Comparison of ENCODE assay signal across 9 cellular contexts in genomic region chr17:43707184-43707583, GRCh38. TPM values are rescaled to one million over a fixed set of nuclear protein-coding genes. Genes with fewer than 3 reads are reported as not detected.
"Had no signal": no experiment of that assay in that cellular context is flagged by ENCODE, and none has a peak within 500 bp of the region (broad histone marks: within the 10 kb centered on the region; RNA-seq: fewer than 3 reads in every experiment).

No MANE protein-coding gene starts in this region.

- FAIRE-seq: HTR-8/SVneo had no signal

- H3K9ac ChIP-seq: KMS-11 had no signal

- DNase-seq: IMR-90, KBM-7, KG1 had no signal

- H3K4me2 ChIP-seq: KMS-11 had no signal

- H3K27ac ChIP-seq: HL-60, KMS-11 had no signal

RNA-seq across cellular contexts. Expression of gene MEOX1, which starts 45.5 kb away (rescaled TPM):
- total RNA-seq: HT-29, HT1080 had no signal
- polyA plus RNA-seq: IgD-negative memory B cell had no signal

RNA-seq across cellular contexts. Expression of gene SOST, which starts 51.4 kb away (rescaled TPM):
- total RNA-seq: HT-29, HT1080, IMR-90 had no signal
- polyA plus RNA-seq: IgD-negative memory B cell, IMR-90 had no signal
